8 cellular contexts compared by ENCODE assay signal in the genomic region with DNA sequence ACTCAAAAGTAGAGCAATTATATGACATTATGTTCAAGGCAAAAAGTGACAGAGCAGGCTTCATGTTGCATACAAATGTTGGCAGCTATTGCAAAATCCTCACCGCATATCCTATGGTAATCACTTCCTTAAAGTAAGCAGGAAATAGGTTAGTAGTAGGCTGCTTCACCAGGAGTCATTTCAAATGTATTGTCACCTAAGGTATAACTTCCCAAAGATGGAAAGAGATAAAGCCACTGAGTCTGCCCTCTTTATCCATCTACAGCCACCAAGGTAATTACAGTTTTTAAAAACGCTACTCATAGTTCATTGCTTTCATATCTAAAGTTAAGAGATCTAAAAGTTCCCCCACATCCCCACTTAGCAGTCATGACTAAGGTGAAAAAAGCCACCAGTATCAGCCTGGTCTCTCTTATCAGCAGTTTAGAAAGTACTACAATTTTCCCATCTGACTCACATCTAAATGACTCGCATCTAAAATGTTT. TPM values are rescaled to one million over a fixed set of nuclear protein-coding genes. Genes with fewer than 3 reads are reported as not detected.
DNase-seq lines count a peak whose midpoint lies in the region; ATAC-seq and TF ChIP-seq lines count a peak whose summit lies in the region.

No MANE protein-coding gene starts in this region.

- H3K9ac ChIP-seq in smooth muscle cell (ENCODE audit: low read depth), result no peak overlapping the region

- H3K36me3 ChIP-seq in smooth muscle cell (ENCODE audit: low read depth), result no peaks in the 10 kb centered on the region

- no peaks in the 10 kb centered on the region for H3K79me2 ChIP-seq in smooth muscle cell (ENCODE audit: low read depth)

- H4K20me1 ChIP-seq in smooth muscle cell (ENCODE audit: low read depth), result no peaks in the 10 kb centered on the region

- peak overlapping the region; percentile 55 for H3K27ac Mint-ChIP-seq in activated naive CD8-positive, alpha-beta T cell treated with anti-CD3 and anti-CD28 coated beads, Interleukin-2, amount 50 U/mL, for 24 hours

- H3K27me3 ChIP-seq in smooth muscle cell (ENCODE audit: low read depth), result no peaks in the 10 kb centered on the region

- H3K27me3 Mint-ChIP-seq in activated naive CD8-positive, alpha-beta T cell treated with anti-CD3 and anti-CD28 coated beads, Interleukin-2, amount 50 U/mL, for 24 hours, result peaks cover 23% of the 10 kb centered on the region

- peak overlapping the region; percentile 76 for H3K27ac ChIP-seq in smooth muscle cell (ENCODE audit: low read depth)

- H3F3A ChIP-seq in smooth muscle cell (ENCODE audit: low read depth), result no peaks in the 10 kb centered on the region

- peak overlapping the region; percentile 13 for H3K4me3 Mint-ChIP-seq in activated naive CD8-positive, alpha-beta T cell treated with anti-CD3 and anti-CD28 coated beads, Interleukin-2, amount 50 U/mL, for 24 hours

- 8% methylated on average over 3 of the region's 3 CpGs for WGBS in smooth muscle cell (ENCODE audit: low lambda C conversion rate)

- H3K4me1 Mint-ChIP-seq in activated naive CD8-positive, alpha-beta T cell treated with anti-CD3 and anti-CD28 coated beads, Interleukin-2, amount 50 U/mL, for 24 hours, result peaks cover 28% of the 10 kb centered on the region

- H3K4me1 ChIP-seq in smooth muscle cell (ENCODE audit: low read depth), result no peaks in the 10 kb centered on the region

- no peaks in the 10 kb centered on the region for H3K9me3 Mint-ChIP-seq in activated naive CD8-positive, alpha-beta T cell treated with anti-CD3 and anti-CD28 coated beads, Interleukin-2, amount 50 U/mL, for 24 hours

- H3K4me2 ChIP-seq in smooth muscle cell, result peak overlapping the region; percentile 72

- peaks cover 2% of the 10 kb centered on the region for H3K36me3 Mint-ChIP-seq in activated naive CD8-positive, alpha-beta T cell treated with anti-CD3 and anti-CD28 coated beads, Interleukin-2, amount 50 U/mL, for 24 hours (ENCODE audit: low read depth)

- no peak overlapping the region for H2AFZ ChIP-seq in smooth muscle cell (ENCODE audit: low read depth)

- no peak for TF ChIP-seq CTCF in smooth muscle cell (IDR thresholded peaks at IDR 0.05; ENCODE audit: borderline replicate concordance, insufficient read depth, poor library complexity, severe bottlenecking)

- peak; percentile 67 for DNase-seq in DMS53 (lab: John Stamatoyannopoulos, UW)
- DNase-seq in HT-29 (ENCODE audit: low spot score), result peak; percentile 67
- no peak for DNase-seq in activated naive CD8-positive, alpha-beta T cell treated with anti-CD3 and anti-CD28 coated beads, Interleukin-2, amount 50 U/mL, for 24 hours
- no peak for DNase-seq in smooth muscle cell (lab: John Stamatoyannopoulos, UW; ENCODE audit: unreplicated experiment)
- no peak for DNase-seq in HK-2 (ENCODE audit: unreplicated experiment)
- DNase-seq in DMS79 (lab: John Stamatoyannopoulos, UW), result no peak
- DNase-seq in HuH-7 (ENCODE audit: low spot score), result no peak

- peak; percentile 65 for ATAC-seq in GM21526 (IDR thresholded peaks at IDR 0.05; ENCODE audit: low FRiP score, unreplicated experiment)
- peak; percentile 91 for ATAC-seq in activated naive CD8-positive, alpha-beta T cell treated with anti-CD3 and anti-CD28 coated beads, Interleukin-2, amount 50 U/mL, for 24 hours

- H3K4me3 ChIP-seq in smooth muscle cell, result peak overlapping the region; percentile 0

- H3K9me3 ChIP-seq in smooth muscle cell (replicated peaks; ENCODE audit: low read depth), result no peaks in the 10 kb centered on the region

RNA-seq across cellular contexts. Expression of a gene that starts 31.6 kb away (rescaled TPM):
- not detected in 2 replicates for total RNA-seq in HT-29 (2014; rRNA removed; shearing (Covaris generic))
- 1.7 TPM in 1 of 2 replicates, not detected in the other for total RNA-seq in smooth muscle cell
- not detected in 2 replicates for polyA plus RNA-seq in smooth muscle cell

Comparison
In these comparisons a context has a peak if more than half of its experiments do, and no peak if none do; other contexts are left out.
1. DNase-seq: peak in DMS53 (single experiment) and HT-29 (single experiment); none in activated naive CD8-positive, alpha-beta T cell treated with anti-CD3 and anti-CD28 coated beads, Interleukin-2, amount 50 U/mL, for 24 hours (single experiment), smooth muscle cell (single experiment), HK-2 (single experiment), DMS79 (single experiment) and HuH-7 (single experiment).